In the genomic region with DNA sequence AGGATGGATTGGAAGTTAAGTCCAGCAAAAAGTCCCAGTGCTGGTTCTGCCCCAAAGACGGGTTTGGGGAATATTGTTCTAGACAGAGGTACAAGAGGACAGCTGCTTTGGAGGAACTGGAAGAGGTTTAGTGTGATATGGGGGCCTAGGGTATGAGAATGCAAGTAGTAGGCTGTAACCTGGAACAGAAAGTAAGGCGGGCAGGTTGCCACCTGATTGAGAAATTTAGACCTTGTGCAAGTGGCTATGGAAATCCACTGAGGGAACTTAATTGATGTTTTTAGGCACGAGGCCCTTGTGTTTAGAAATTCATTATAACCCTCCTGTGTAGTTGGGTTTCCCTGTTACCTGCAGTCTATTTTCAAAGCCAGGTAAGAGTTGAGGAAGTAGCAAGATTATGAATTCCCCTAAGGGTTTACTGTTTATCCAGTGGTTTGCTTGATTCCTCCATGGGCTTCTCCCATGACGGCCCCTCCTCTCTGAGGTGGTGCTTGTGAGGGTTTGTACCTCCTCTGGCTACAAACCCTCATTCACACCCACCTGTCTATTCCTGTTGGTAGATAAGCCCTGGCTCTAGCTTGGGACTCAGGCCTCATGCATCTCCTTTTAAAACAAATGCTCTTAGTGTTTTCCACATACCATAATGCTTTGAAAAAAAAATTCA, we compare ENCODE assay signal across 17 cellular contexts. TPM values are rescaled to one million over a fixed set of nuclear protein-coding genes. Genes with fewer than 3 reads are reported as not detected.
"Had no signal": no experiment of that assay in that cellular context is flagged by ENCODE, and none has a peak within 500 bp of the region (broad histone marks: within the 10 kb centered on the region; RNA-seq: fewer than 3 reads in every experiment).

No MANE protein-coding gene starts in this region.

- ATAC-seq: effector memory CD8-positive, alpha-beta T cell; foreskin keratinocyte; WTC11 had no signal

- DNase-seq: activated CD4-positive, alpha-beta T cell treated with anti-CD3 and anti-CD28 coated beads for 48 hours; activated naive CD8-positive, alpha-beta T cell treated with anti-CD3 and anti-CD28 coated beads for 36 hours; effector memory CD8-positive, alpha-beta T cell; foreskin keratinocyte; glutamatergic neuron; hypothalamus; midbrain; stimulated activated CD4-positive, alpha-beta T cell treated with anti-CD3 and anti-CD28 coated beads, Interleukin-12 subunit alpha, Interleukin-12 subunit beta, amount 100 ng/mL, for 4 hours; stimulated activated CD4-positive, alpha-beta T cell treated with anti-CD3 and anti-CD28 coated beads, Interleukin-2, amount 100 ng/mL, for 24 hours; stomach; T-helper 2 cell; testis had no signal

- H3K4me1 ChIP-seq: testis had no signal

- H3K27ac ChIP-seq: epithelial cell of prostate, foreskin keratinocyte, stomach, testis had no signal

- H3K36me3 ChIP-seq: stomach had no signal

- H3K9me3 ChIP-seq: stomach, testis had no signal

- H3K27me3 ChIP-seq: foreskin keratinocyte, stomach, testis had no signal

- H3K4me3 ChIP-seq: stomach, testis had no signal

RNA-seq across cellular contexts. Expression of a gene that starts 42.0 kb away (rescaled TPM):
- total RNA-seq: foreskin keratinocyte, osteoblast, pulmonary artery endothelial cell had no signal
- polyA plus RNA-seq: foreskin keratinocyte, neural cell had no signal
